In genomic region chr9:94341703-94342102, GRCh38 we compare ENCODE assay signal across 12 cellular contexts. TPM values are rescaled to one million over a fixed set of nuclear protein-coding genes. Genes with fewer than 3 reads are reported as not detected.
"Had no signal": no experiment of that assay in that cellular context is flagged by ENCODE, and none has a peak within 500 bp of the region (broad histone marks: within the 10 kb centered on the region; RNA-seq: fewer than 3 reads in every experiment).

No MANE protein-coding gene starts in this region.

RNA-seq across cellular contexts. Expression of gene NUTM2F, which starts 13.3 kb away (rescaled TPM):
- total RNA-seq: activated B cell treated with CpG ODN at 0.5 μM for 24 hours; activated CD4-positive, alpha-beta memory T cell treated with anti-CD3 and anti-CD28 coated beads for 36 hours; activated CD4-positive, alpha-beta T cell treated with anti-CD3 and anti-CD28 coated beads, Interleukin-2, amount 10 ng/mL, durations not matched to agents 24 days and 14 days; activated CD8-positive, alpha-beta memory T cell treated with anti-CD3 and anti-CD28 coated beads, Interleukin-2, amount 10 ng/mL, durations not matched to agents 7 days and 5 days; activated CD8-positive, alpha-beta T cell treated with anti-CD3 and anti-CD28 coated beads, Interleukin-2, amount 10 ng/mL, durations not matched to agents 7 days and 5 days; activated naive CD4-positive, alpha-beta T cell treated with anti-CD3 and anti-CD28 coated beads for 36 hours; activated naive CD4-positive, alpha-beta T cell treated with anti-CD3 and anti-CD28 coated beads, Interleukin-2, amount 50 U/mL, for 72 hours; activated naive CD8-positive, alpha-beta T cell treated with anti-CD3 and anti-CD28 coated beads for 36 hours; ascending aorta; bronchial epithelial cell had no signal
- polyA plus RNA-seq: adipose tissue, cardiac muscle cell had no signal
